In the genomic region with DNA sequence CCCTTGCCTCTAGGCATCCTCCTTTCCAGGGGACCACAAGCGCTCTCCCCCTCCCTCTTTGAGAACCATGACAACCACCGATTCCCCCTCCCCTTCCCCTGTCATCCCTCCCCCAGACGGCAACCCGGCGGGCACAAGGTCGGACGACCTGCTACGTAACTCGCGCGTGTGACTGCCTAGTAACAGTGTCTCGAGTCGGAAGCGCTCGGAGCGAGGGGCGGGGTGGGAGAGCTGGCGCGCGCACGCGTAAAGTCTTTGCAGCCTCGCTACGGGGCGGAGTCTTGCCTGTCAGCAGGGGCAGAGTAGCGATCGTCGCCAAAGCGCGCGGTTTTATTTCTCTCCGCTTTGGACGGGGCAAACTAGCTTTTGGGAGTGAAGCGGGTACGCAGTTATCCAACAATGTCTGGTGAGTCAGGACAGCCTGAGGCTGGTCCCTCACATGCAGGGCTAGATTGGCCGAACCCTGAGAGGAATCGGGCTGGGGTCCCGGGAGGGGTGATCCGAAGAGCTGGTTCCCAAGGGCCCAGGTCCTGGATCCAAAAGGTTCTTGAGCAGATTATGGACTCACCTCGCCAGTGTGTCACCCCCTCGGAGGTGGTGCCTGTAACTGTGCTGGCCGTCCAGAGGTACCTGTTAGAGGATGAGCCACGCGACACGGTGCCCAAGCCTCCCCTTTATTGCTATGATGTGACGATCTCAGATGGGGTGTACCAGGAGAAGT, we compare ENCODE assay signal across 9 cellular contexts. TPM values are rescaled to one million over a fixed set of nuclear protein-coding genes. Genes with fewer than 3 reads are reported as not detected.
DNase-seq lines count a peak whose midpoint lies in the region; ATAC-seq and TF ChIP-seq lines count a peak whose summit lies in the region.
"Had no signal": no experiment of that assay in that cellular context is flagged by ENCODE, and none has a peak within 500 bp of the region (broad histone marks: within the 10 kb centered on the region; RNA-seq: fewer than 3 reads in every experiment).

A gene with protein sequence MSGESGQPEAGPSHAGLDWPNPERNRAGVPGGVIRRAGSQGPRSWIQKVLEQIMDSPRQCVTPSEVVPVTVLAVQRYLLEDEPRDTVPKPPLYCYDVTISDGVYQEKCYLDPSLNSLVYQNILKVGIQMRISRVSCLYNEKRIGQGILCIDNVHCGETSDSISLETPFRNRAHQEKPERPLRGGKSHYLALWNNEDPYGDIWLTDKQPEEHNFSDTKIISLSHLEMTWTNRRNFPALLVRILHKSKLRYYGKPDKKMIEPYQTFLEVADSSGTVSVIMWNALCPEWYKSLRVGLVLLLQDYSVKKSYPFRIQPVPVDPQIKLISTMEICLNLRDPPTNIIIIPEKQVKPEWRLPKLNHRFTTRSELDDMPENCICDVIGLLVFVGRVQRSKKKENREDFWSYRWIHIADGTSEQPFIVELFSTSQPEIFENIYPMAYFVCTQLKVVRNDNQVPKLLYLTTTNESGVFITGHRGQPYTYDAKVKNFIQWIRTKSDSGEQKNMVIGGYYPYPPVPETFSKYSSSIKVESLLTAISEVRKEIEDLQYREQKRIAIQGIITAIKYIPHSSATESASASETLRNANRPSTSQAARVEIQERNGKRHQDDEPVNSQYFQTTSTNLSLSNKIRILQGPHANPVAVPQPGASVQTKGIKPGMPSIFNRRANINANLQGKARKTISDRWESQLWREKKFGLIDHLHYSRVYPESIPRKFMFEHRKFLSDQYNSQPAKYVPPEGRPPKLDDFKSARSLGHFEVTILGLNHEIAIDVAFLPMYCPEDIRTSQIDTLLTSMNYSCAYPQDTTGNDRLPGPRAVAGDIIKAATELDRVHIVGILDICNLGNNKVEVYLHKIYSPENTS (plus strand): TSS at position 297 of the 721 bp plus-strand sequence. CDS start 103 bp downstream, at position 400.

- peak; percentile 97 for ATAC-seq in GM21447 (IDR thresholded peaks at IDR 0.05; ENCODE audit: unreplicated experiment)

- H3K27me3 ChIP-seq in HUES48 (ENCODE audit: control insufficient read depth, insufficient read depth, low read length) (peaks cover 43% of the 10 kb centered on the region), parathyroid adenoma (ENCODE audit: control insufficient read depth, insufficient read depth, low read length) (no peaks in the 10 kb centered on the region), thyroid gland (no peaks in the 10 kb centered on the region)

- no peaks in the 10 kb centered on the region for H3K36me3 Mint-ChIP-seq in activated naive CD8-positive, alpha-beta T cell

- TF ChIP-seq CTCF in parathyroid adenoma (IDR thresholded peaks at IDR 0.05), result no peak
- no peak for TF ChIP-seq CTCF in thyroid gland (IDR thresholded peaks at IDR 0.05)

- WGBS in thyroid gland, 2 donors, result 0 to 2% methylated on average over 8 to 22 of the region's 46 CpGs

- H3K4me1 Mint-ChIP-seq in activated naive CD8-positive, alpha-beta T cell (ENCODE audit: low read depth), result peaks cover 24% of the 10 kb centered on the region

- no peaks in the 10 kb centered on the region for H3K9me3 ChIP-seq in HUES48 (ENCODE audit: control insufficient read depth, insufficient read depth, low read length)
- no peaks in the 10 kb centered on the region for H3K9me3 ChIP-seq in parathyroid adenoma (ENCODE audit: control insufficient read depth, low read length)
- H3K9me3 ChIP-seq in thyroid gland, result no peaks in the 10 kb centered on the region
- H3K9me3 ChIP-seq: neutrophil had no signal

- peak within 1 kb of the TSS; percentile 74 for H3K4me3 ChIP-seq in HUES48 (ENCODE audit: low read depth, low read length)
- peak within 1 kb of the TSS; percentile 57 for H3K4me3 ChIP-seq in parathyroid adenoma (ENCODE audit: low read depth, low read length)
- H3K4me3 ChIP-seq in thyroid gland (replicated peaks in 1 of 3), result peak within 1 kb of the TSS in 2 of 3 donors; percentile 23 to 36

- peak in 1 of 2 donors; percentile 76 for TF ChIP-seq POLR2A in thyroid gland (IDR thresholded peaks at IDR 0.05)

- H3K27ac Mint-ChIP-seq in activated naive CD8-positive, alpha-beta T cell, result peak within 1 kb of the TSS; percentile 74

- H3K27me3 Mint-ChIP-seq in activated naive CD8-positive, alpha-beta T cell, result peaks cover 1% of the 10 kb centered on the region

- intact Hi-C loops in cardiac septum (cut with DNase I), result no loop called here
- intact Hi-C loops in thyroid gland (cut with DNase I), result no loop called here

- H3K36me3 ChIP-seq in HUES48 (ENCODE audit: control insufficient read depth, insufficient read depth, low read length), result no peaks in the 10 kb centered on the region
- no peaks in the 10 kb centered on the region for H3K36me3 ChIP-seq in parathyroid adenoma (ENCODE audit: control insufficient read depth, insufficient read depth, low read length)
- H3K36me3 ChIP-seq in thyroid gland, result no peaks in the 10 kb centered on the region
- H3K36me3 ChIP-seq: neutrophil had no signal

- no peaks in the 10 kb centered on the region for H3K79me2 ChIP-seq in parathyroid adenoma

- H3K9ac ChIP-seq in HUES48 (ENCODE audit: low read depth, low read length) (peak within 1 kb of the TSS; percentile 17; the same call in 1 of the 2 replicates), parathyroid adenoma (no peak within 1 kb of the TSS)

- peak within 1 kb of the TSS; percentile 57 for H3K4me2 ChIP-seq in parathyroid adenoma (ENCODE audit: low read length)

- peaks cover 20% of the 10 kb centered on the region for H3K4me1 ChIP-seq in HUES48 (ENCODE audit: control insufficient read depth, insufficient read depth, low read length)
- H3K4me1 ChIP-seq in parathyroid adenoma, result peaks cover 2% of the 10 kb centered on the region
- peaks cover 0 to 3% of the 10 kb centered on the region in 2 donors for H3K4me1 ChIP-seq in thyroid gland

- no peaks in the 10 kb centered on the region for H3K9me3 Mint-ChIP-seq in activated naive CD8-positive, alpha-beta T cell (ENCODE audit: low read depth)

- H3K4me3 Mint-ChIP-seq in activated naive CD8-positive, alpha-beta T cell, result peak within 1 kb of the TSS; percentile 91

- peak within 1 kb of the TSS; percentile 76 for H2AFZ ChIP-seq in parathyroid adenoma

- H3K27ac ChIP-seq in HUES48 (ENCODE audit: low read depth, low read length) (no peak within 1 kb of the TSS), parathyroid adenoma (no peak within 1 kb of the TSS), thyroid gland (no peak within 1 kb of the TSS)
- H3K27ac ChIP-seq: neutrophil had no signal

- DNase-seq in DMS 273 treated with DMSO at 0.1 percent for 48 hours (lab: John Stamatoyannopoulos, UW), result peak; percentile 63
- DNase-seq in SK-N-DZ (ENCODE audit: low spot score), result peak; percentile 50
- peak; percentile 77 for DNase-seq in cardiac septum (ENCODE audit: low spot score)
- DNase-seq in thyroid gland, result peak; percentile 83 to 86

RNA-seq across cellular contexts. Expression of the gene that starts here (rescaled TPM):
- 2.3 and 4.9 TPM in 2 replicates for polyA plus RNA-seq in SK-N-DZ (2014; cell fraction: cytosol; rRNA removed)
- 4.8 and 6.1 TPM in 2 replicates for polyA plus RNA-seq in SK-N-DZ (2014; cell fraction: nucleus; rRNA removed)
- total RNA-seq in cardiac septum (1.0 TPM), thyroid gland (10 to 100 TPM in 2 of 4 donors, 1 to 10 TPM in 2; 5.5 to 21.0 (median 11.4) TPM)
